16 cellular contexts compared by ENCODE assay signal in genomic region chr11:117589024-117589423, GRCh38.
DNase-seq lines count a peak whose midpoint lies in the region; TF ChIP-seq lines count a peak whose summit lies in the region.
"Had no signal": no experiment of that assay in that cellular context is flagged by ENCODE, and none has a peak within 500 bp of the region (broad histone marks: within the 10 kb centered on the region; RNA-seq: fewer than 3 reads in every experiment).

No MANE protein-coding gene starts in this region.

- H2AFZ ChIP-seq in H9 (ENCODE audit: low read length) = no peak overlapping the region

- H4K91ac ChIP-seq in H9 (ENCODE audit: insufficient read length, low read depth, low read length) = no peak overlapping the region

- TF ChIP-seq POLR2A in suprapubic skin (IDR thresholded peaks at IDR 0.05) = no peak

- no peak overlapping the region for H3K27ac ChIP-seq in suprapubic skin
- H3K27ac ChIP-seq in H9 (ENCODE audit: insufficient read length, low read depth, low read length) = no peak overlapping the region

- no peak overlapping the region for H3K56ac ChIP-seq in H9 (ENCODE audit: insufficient read length, low read depth, low read length)

- peaks cover 38% of the 10 kb centered on the region for H3K27me3 Mint-ChIP-seq in H9 (ENCODE audit: low read depth)

- no peak overlapping the region; the same call in 1 of the 2 replicates for H3K14ac ChIP-seq in H9 (ENCODE audit: insufficient read depth, low read length)

- TF ChIP-seq CTCF in suprapubic skin (IDR thresholded peaks at IDR 0.05) (no peak), H9 (conservative IDR thresholded peaks at IDR 0.05) (no peak)

- no peak overlapping the region for H2AK5ac ChIP-seq in H9 (ENCODE audit: insufficient read length, low read length)

- no peak overlapping the region for H3K9ac ChIP-seq in H9 (ENCODE audit: extremely low read depth, insufficient read length, low read length)

- no peak overlapping the region for H3K4me3 Mint-ChIP-seq in H9
- H3K4me3 Mint-ChIP-seq: T-helper 1 cell treated with Interleukin-12 subunit alpha and Interleukin-12 subunit beta and Interleukin-4 antibody, amounts not matched to agents 30 μg/mL and 1 μg/mL, for 36 hours had no signal

- H3K36me3 Mint-ChIP-seq in H9 (ENCODE audit: insufficient read depth in 1 of 3, low read depth in 3 of 3) = no peaks in the 10 kb centered on the region

- H3K36me3 ChIP-seq in suprapubic skin = no peaks in the 10 kb centered on the region

- no peak overlapping the region for H3K4me3 ChIP-seq in suprapubic skin
- H3K4me3 ChIP-seq: GM12878 had no signal

- H4K8ac ChIP-seq in H9 (replicated peaks; ENCODE audit: insufficient read length, low read depth, low read length) = no peak overlapping the region

- no peaks in the 10 kb centered on the region for H3K79me2 ChIP-seq in H9 (ENCODE audit: insufficient read depth, low read length)

- H3K4me2 ChIP-seq in H9 (ENCODE audit: insufficient read depth, insufficient read length, low read length) = no peak overlapping the region

- no peak overlapping the region for H3T11ph ChIP-seq in H9 (ENCODE audit: low read length)

- no peak overlapping the region for H3K23ac ChIP-seq in H9 (ENCODE audit: insufficient read length, low read depth, low read length)

- H3K27me3 ChIP-seq in suprapubic skin (peaks cover 21% of the 10 kb centered on the region), H9 (ENCODE audit: insufficient read depth, low read length) (no peaks in the 10 kb centered on the region; the same call in 1 of the 2 replicates)

- no peak overlapping the region for H3K27ac Mint-ChIP-seq in H9
- H3K27ac Mint-ChIP-seq: T-helper 1 cell treated with Interleukin-12 subunit alpha and Interleukin-12 subunit beta and Interleukin-4 antibody, amounts not matched to agents 30 μg/mL and 1 μg/mL, for 36 hours had no signal

- H4K20me1 ChIP-seq in H9 (ENCODE audit: control insufficient read depth, insufficient read depth, insufficient read length) = no peaks in the 10 kb centered on the region

- peaks cover 8 to 9% of the 10 kb centered on the region in 2 experiments for H3K4me1 Mint-ChIP-seq in H9

- no peak overlapping the region for H2BK15ac ChIP-seq in H9 (ENCODE audit: low read depth, low read length)

- H2BK120ac ChIP-seq in H9 (ENCODE audit: low read depth, low read length, poor library complexity, severe bottlenecking) = no peak overlapping the region

- H3K4ac ChIP-seq in H9 (ENCODE audit: low read depth, low read length) = no peak overlapping the region

- DNase-seq in NCI-H510A treated with DMSO at 0.1 percent for 48 hours (lab: John Stamatoyannopoulos, UW) (peak; percentile 81), NCI-H510A (lab: John Stamatoyannopoulos, UW) (no peak), NCI-H1092 treated with DMSO at 0.1 percent for 48 hours (lab: John Stamatoyannopoulos, UW) (peak; percentile 68), NCI-H774 (lab: John Stamatoyannopoulos, UW) (peak; percentile 29), suprapubic skin (ENCODE audit: low spot score in 2 of 2) (peak; percentile 15 to 65), H9 (no peak)
- DNase-seq in stimulated activated CD4-positive, alpha-beta T cell treated with anti-CD3 and anti-CD28 coated beads, Interleukin-1b, Interleukin-23, amount 100 ng/mL, for 48 hours = no peak
- DNase-seq: C1 segment of cervical spinal cord, GDM1, HCEC 1CT, NCI-H2171 treated with DMSO at 0.1 percent for 48 hours, NCI-H524, OCI-M1, RPMI8226 had no signal

- no peak overlapping the region for H4K5ac ChIP-seq in H9 (ENCODE audit: insufficient read length, low read depth, low read length)

- WGBS in suprapubic skin = 75% methylated on average over 13 of the region's 13 CpGs
- WGBS in H9 (ENCODE audit: extremely low coverage, insufficient read length, low lambda C conversion rate) = no CpG with 5 or more reads among the region's 13 CpGs

- no peak overlapping the region for H2BK12ac ChIP-seq in H9 (ENCODE audit: insufficient read length, low read depth, low read length)

- no peaks in the 10 kb centered on the region for H3K9me3 Mint-ChIP-seq in H9
- H3K9me3 Mint-ChIP-seq: T-helper 1 cell treated with Interleukin-12 subunit alpha and Interleukin-12 subunit beta and Interleukin-4 antibody, amounts not matched to agents 30 μg/mL and 1 μg/mL, for 36 hours had no signal

- no peak for TF ChIP-seq EP300 in suprapubic skin (IDR thresholded peaks at IDR 0.05)

- no peak overlapping the region for H3K18ac ChIP-seq in H9 (ENCODE audit: insufficient read length, low read depth, low read length)

- H2BK20ac ChIP-seq in H9 (ENCODE audit: low read depth, low read length, poor library complexity, severe bottlenecking) = no peak overlapping the region

- no peak overlapping the region for H2BK5ac ChIP-seq in H9 (ENCODE audit: insufficient read length, low read length)

- H3K9me3 ChIP-seq in suprapubic skin = no peaks in the 10 kb centered on the region
- no peaks in the 10 kb centered on the region for H3K9me3 ChIP-seq in H9 (ENCODE audit: control insufficient read depth, low read depth, low read length)

- H3K23me2 ChIP-seq in H9 (ENCODE audit: insufficient read length, low read depth, low read length, poor library complexity, severe bottlenecking) = no peaks in the 10 kb centered on the region

- no peaks in the 10 kb centered on the region for H3K4me1 ChIP-seq in suprapubic skin
- H3K4me1 ChIP-seq in H9 (ENCODE audit: insufficient read depth, low read length) = 0 out of 2 replicates have a peak, but pooled peaks cover 2% of the 10 kb centered on the region

- H3K79me1 ChIP-seq in H9 (ENCODE audit: insufficient read depth, low read depth, low read length, poor library complexity, severe bottlenecking) = no peaks in the 10 kb centered on the region

Comparison
In these comparisons a context has a peak if more than half of its experiments do, and no peak if none do; other contexts are left out.
1. DNase-seq: peak in NCI-H510A treated with DMSO at 0.1 percent for 48 hours (single experiment), NCI-H1092 treated with DMSO at 0.1 percent for 48 hours (single experiment), NCI-H774 (single experiment) and suprapubic skin (2 of 2); none in NCI-H510A (single experiment), stimulated activated CD4-positive, alpha-beta T cell treated with anti-CD3 and anti-CD28 coated beads, Interleukin-1b, Interleukin-23, amount 100 ng/mL, for 48 hours (single experiment) and H9 (single experiment).